In genomic region chr7:25371972-25372371, GRCh38 we compare ENCODE assay signal across 9 cellular contexts.
"Had no signal": no experiment of that assay in that cellular context is flagged by ENCODE, and none has a peak within 500 bp of the region (broad histone marks: within the 10 kb centered on the region; RNA-seq: fewer than 3 reads in every experiment).

No MANE protein-coding gene starts in this region.

- H2AFZ ChIP-seq: GM23248 had no signal

- H3K36me3 ChIP-seq: HAP-1 had no signal

- DNase-seq: GM23248, GOT3, H7, IMR-90, KBM-7 had no signal

- ATAC-seq: HCT116 had no signal

- H3K9ac ChIP-seq: GM23248, KMS-11 had no signal

- H3K4me3 ChIP-seq: GM23248, HAP-1 had no signal

- H3K27ac ChIP-seq: GM23248, HL-60, KMS-11 had no signal

- H3K4me1 ChIP-seq: HAP-1 had no signal

- H3K4me2 ChIP-seq: KMS-11 had no signal
